15 cellular contexts compared by ENCODE assay signal in the genomic region with DNA sequence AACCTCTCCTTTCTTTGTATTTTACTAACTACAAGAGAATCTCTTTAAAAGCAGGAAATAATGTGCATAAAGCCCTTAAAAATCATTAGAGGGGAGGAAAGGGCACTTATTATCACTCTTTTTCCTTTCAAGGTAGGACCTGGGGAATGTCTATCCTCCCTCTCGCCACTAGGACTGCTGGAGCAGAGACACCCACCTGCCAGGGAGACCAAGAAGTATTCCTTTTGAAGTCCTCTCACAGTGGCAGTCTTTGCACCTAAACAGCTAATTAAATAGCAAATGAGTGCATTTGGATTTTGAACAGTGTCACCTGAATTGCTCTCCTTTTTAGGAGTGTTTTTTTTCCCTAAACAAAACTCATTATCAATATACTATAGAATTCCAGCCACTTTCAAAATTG.
A peak's percentile ranks its signal among the peaks of the same experiment; 100 is the strongest.
DNase-seq lines count a peak whose midpoint lies in the region; ATAC-seq and TF ChIP-seq lines count a peak whose summit lies in the region.
"Had no signal": no experiment of that assay in that cellular context is flagged by ENCODE, and none has a peak within 500 bp of the region (broad histone marks: within the 10 kb centered on the region; RNA-seq: fewer than 3 reads in every experiment).

No MANE protein-coding gene starts in this region.

- intact Hi-C loops in spleen (cut with DNase I; ENCODE audit: low total_unique reads), result no loop called here

- no peak for TF ChIP-seq POLR2A in spleen (IDR thresholded peaks at IDR 0.05)

- no peak overlapping the region for H3K4me3 ChIP-seq in GM12864 (ENCODE audit: low read depth, low read length)
- H3K4me3 ChIP-seq in spleen, result no peak overlapping the region

- H3K27me3 ChIP-seq in spleen (replicated peaks in 1 of 7), result no peaks in the 10 kb centered on the region

- POLR2A ChIA-PET in WTC11 (lab: Charles Lee), result no interaction called here

- no peak for DNase-seq in GM12864 (ENCODE audit: low read depth)
- DNase-seq in WTC11 (ENCODE audit: low spot score), result peak; percentile 24
- DNase-seq in nephron progenitor cell, result no peak
- no peak for DNase-seq in spleen
- no peak for DNase-seq in NCI-H146 (lab: John Stamatoyannopoulos, UW)
- DNase-seq in NCI-H510A (lab: John Stamatoyannopoulos, UW), result no peak
- DNase-seq: activated CD8-positive, alpha-beta memory T cell treated with anti-CD3 and anti-CD28 coated beads for 24 hours; amniotic stem cell; kidney glomerular epithelial cell; MV-4-11 had no signal

- no peaks in the 10 kb centered on the region for H3K4me1 ChIP-seq in spleen

- H3K27ac Mint-ChIP-seq in WTC11 (no peak overlapping the region), nephron progenitor cell (no peak overlapping the region)
- H3K27ac Mint-ChIP-seq: activated T-helper 17 cell treated with anti-CD3 and anti-CD28 coated beads, Interleukin-2, amount 50 U/mL, for 72 hours; CD14-positive monocyte; stimulated activated naive CD8-positive, alpha-beta T cell treated with anti-CD3 and anti-CD28 coated beads, Interleukin-15, Interleukin-2, amounts not matched to agents 100 ng/mL and 50 ng/mL, for 24 hours had no signal

- no peaks in the 10 kb centered on the region for H3K36me3 ChIP-seq in spleen

- H3K4me3 Mint-ChIP-seq in WTC11 (no peak overlapping the region), nephron progenitor cell (no peak overlapping the region)
- H3K4me3 Mint-ChIP-seq: activated T-helper 17 cell treated with anti-CD3 and anti-CD28 coated beads, Interleukin-2, amount 50 U/mL, for 72 hours; CD14-positive monocyte; stimulated activated naive CD8-positive, alpha-beta T cell treated with anti-CD3 and anti-CD28 coated beads, Interleukin-15, Interleukin-2, amounts not matched to agents 100 ng/mL and 50 ng/mL, for 24 hours had no signal

- H3K4me1 Mint-ChIP-seq in WTC11 (no peaks in the 10 kb centered on the region), nephron progenitor cell (no peaks in the 10 kb centered on the region)
- H3K4me1 Mint-ChIP-seq: activated T-helper 17 cell treated with anti-CD3 and anti-CD28 coated beads, Interleukin-2, amount 50 U/mL, for 72 hours; CD14-positive monocyte had no signal

- peak; percentile 42 for ATAC-seq in HG03175 (IDR thresholded peaks at IDR 0.05; ENCODE audit: unreplicated experiment)
- ATAC-seq in WTC11, result peak; percentile 93
- ATAC-seq: activated T-helper 17 cell treated with anti-CD3 and anti-CD28 coated beads, Interleukin-2, amount 50 U/mL, for 72 hours had no signal

- no peak overlapping the region for H3K27ac ChIP-seq in spleen
- H3K27ac ChIP-seq: VCaP had no signal

- no peaks in the 10 kb centered on the region for H3K9me3 ChIP-seq in spleen

- 52 to 71% (median 57%) methylated on average over 1 of the region's 1 CpG for WGBS in spleen, 5 donors

- H3K27me3 Mint-ChIP-seq in WTC11 (ENCODE audit: low read depth) (no peaks in the 10 kb centered on the region), nephron progenitor cell (ENCODE audit: low read depth, poor library complexity) (no peaks in the 10 kb centered on the region)
- H3K27me3 Mint-ChIP-seq: activated T-helper 17 cell treated with anti-CD3 and anti-CD28 coated beads, Interleukin-2, amount 50 U/mL, for 72 hours; stimulated activated naive CD8-positive, alpha-beta T cell treated with anti-CD3 and anti-CD28 coated beads, Interleukin-15, Interleukin-2, amounts not matched to agents 100 ng/mL and 50 ng/mL, for 24 hours had no signal

- TF ChIP-seq CTCF in GM12864 (IDR thresholded peaks at IDR 0.05; ENCODE audit: low read depth, low read length, missing control alignments) (peak; percentile 30), WTC11 (IDR thresholded peaks at IDR 0.05) (no peak), nephron progenitor cell (IDR thresholded peaks at IDR 0.05) (peak; percentile 34), spleen (IDR thresholded peaks at IDR 0.05 in 8 of 11, conservative IDR thresholded peaks at IDR 0.05 in 3 of 11) (no peak)

- CTCF ChIA-PET in WTC11 (lab: Charles Lee), result no interaction called here

- H3K36me3 Mint-ChIP-seq in WTC11 (no peaks in the 10 kb centered on the region), nephron progenitor cell (ENCODE audit: low read depth) (no peaks in the 10 kb centered on the region)
- H3K36me3 Mint-ChIP-seq: CD14-positive monocyte had no signal

- H3K9me3 Mint-ChIP-seq in WTC11 (no peaks in the 10 kb centered on the region), nephron progenitor cell (no peaks in the 10 kb centered on the region)
- H3K9me3 Mint-ChIP-seq: stimulated activated naive CD8-positive, alpha-beta T cell treated with anti-CD3 and anti-CD28 coated beads, Interleukin-15, Interleukin-2, amounts not matched to agents 100 ng/mL and 50 ng/mL, for 24 hours had no signal

TF ChIP-seq in WTC11, 78 proteins besides CTCF, POLR2A, EP300 and RAD21:
- TF ChIP-seq ZNF121 (CRISPR knock-in tag; IDR thresholded peaks at IDR 0.05) (no peak), JUN (CRISPR knock-in tag; IDR thresholded peaks at IDR 0.05) (no peak), CREM (CRISPR knock-in tag; IDR thresholded peaks at IDR 0.05) (no peak), FOXK1 (CRISPR knock-in tag; IDR thresholded peaks at IDR 0.05) (no peak), OVOL2 (CRISPR knock-in tag; IDR thresholded peaks at IDR 0.05; ENCODE audit: borderline replicate concordance) (no peak)
- TF ChIP-seq, protein P1, sequence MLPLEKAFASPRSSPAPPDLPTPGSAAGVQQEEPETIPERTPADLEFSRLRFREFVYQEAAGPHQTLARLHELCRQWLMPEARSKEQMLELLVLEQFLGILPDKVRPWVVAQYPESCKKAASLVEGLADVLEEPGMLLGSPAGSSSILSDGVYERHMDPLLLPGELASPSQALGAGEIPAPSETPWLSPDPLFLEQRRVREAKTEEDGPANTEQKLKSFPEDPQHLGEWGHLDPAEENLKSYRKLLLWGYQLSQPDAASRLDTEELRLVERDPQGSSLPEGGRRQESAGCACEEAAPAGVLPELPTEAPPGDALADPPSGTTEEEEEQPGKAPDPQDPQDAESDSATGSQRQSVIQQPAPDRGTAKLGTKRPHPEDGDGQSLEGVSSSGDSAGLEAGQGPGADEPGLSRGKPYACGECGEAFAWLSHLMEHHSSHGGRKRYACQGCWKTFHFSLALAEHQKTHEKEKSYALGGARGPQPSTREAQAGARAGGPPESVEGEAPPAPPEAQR (CRISPR knock-in tag; IDR thresholded peaks at IDR 0.05), result no peak
- TF ChIP-seq, protein P2, sequence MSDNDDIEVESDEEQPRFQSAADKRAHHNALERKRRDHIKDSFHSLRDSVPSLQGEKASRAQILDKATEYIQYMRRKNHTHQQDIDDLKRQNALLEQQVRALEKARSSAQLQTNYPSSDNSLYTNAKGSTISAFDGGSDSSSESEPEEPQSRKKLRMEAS (CRISPR knock-in tag; IDR thresholded peaks at IDR 0.05), result no peak
- TF ChIP-seq, protein P3, sequence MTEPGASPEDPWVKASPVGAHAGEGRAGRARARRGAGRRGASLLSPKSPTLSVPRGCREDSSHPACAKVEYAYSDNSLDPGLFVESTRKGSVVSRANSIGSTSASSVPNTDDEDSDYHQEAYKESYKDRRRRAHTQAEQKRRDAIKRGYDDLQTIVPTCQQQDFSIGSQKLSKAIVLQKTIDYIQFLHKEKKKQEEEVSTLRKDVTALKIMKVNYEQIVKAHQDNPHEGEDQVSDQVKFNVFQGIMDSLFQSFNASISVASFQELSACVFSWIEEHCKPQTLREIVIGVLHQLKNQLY (CRISPR knock-in tag; IDR thresholded peaks at IDR 0.05), result no peak
TF ChIP-seq in WTC11: peak in this region for 0.

Comparison
In these comparisons a context has a peak if more than half of its experiments do, and no peak if none do; other contexts are left out.
1. CTCF ChIP-seq: peak in GM12864 (single experiment) and nephron progenitor cell (single experiment); none in WTC11 (single experiment) and spleen (0 of 11).